ENCODE assay signal across 1 cellular context in the genomic region with DNA sequence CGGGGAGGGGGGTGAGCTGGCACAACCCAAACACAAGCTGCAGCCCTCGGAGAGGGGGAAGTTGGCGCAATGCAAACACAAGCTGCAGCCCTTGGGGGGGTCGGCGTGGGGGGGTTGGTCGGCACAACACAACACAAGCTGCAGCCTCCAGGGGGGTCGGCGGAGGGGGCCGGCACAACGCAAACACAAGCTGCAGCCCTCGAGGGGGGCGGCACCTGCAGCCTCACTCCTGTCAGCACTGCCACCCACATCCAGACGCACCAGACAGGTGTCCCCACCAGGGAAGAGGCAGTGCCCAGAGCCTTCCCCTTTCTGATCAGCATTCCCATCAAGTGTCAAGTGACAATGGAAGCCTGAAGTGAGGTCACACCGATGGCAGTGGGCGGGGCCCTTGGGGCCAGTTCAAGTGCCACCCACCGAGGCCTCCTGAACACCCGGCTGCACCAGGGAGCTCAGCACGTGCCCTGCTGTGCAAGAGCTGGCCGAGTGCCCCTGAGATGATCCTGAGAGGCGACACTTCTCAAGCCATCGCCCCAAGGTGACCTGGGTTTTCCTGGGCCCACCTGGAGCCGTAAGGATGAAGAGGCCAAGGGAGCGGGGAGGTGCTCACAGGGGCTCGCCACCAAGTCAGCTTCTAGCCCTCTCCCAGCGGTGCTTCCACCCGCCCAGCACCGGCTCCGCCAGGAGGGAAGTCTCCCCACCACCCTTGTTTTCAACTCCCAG.
A peak's percentile ranks its signal among the peaks of the same experiment; 100 is the strongest.
TF ChIP-seq lines count a peak whose summit lies in the region.

No MANE protein-coding gene starts in this region.

TF ChIP-seq in HepG2, 621 proteins besides CTCF, POLR2A, EP300 and RAD21 (continued from another document and continues in another):
- TF ChIP-seq, protein P1, sequence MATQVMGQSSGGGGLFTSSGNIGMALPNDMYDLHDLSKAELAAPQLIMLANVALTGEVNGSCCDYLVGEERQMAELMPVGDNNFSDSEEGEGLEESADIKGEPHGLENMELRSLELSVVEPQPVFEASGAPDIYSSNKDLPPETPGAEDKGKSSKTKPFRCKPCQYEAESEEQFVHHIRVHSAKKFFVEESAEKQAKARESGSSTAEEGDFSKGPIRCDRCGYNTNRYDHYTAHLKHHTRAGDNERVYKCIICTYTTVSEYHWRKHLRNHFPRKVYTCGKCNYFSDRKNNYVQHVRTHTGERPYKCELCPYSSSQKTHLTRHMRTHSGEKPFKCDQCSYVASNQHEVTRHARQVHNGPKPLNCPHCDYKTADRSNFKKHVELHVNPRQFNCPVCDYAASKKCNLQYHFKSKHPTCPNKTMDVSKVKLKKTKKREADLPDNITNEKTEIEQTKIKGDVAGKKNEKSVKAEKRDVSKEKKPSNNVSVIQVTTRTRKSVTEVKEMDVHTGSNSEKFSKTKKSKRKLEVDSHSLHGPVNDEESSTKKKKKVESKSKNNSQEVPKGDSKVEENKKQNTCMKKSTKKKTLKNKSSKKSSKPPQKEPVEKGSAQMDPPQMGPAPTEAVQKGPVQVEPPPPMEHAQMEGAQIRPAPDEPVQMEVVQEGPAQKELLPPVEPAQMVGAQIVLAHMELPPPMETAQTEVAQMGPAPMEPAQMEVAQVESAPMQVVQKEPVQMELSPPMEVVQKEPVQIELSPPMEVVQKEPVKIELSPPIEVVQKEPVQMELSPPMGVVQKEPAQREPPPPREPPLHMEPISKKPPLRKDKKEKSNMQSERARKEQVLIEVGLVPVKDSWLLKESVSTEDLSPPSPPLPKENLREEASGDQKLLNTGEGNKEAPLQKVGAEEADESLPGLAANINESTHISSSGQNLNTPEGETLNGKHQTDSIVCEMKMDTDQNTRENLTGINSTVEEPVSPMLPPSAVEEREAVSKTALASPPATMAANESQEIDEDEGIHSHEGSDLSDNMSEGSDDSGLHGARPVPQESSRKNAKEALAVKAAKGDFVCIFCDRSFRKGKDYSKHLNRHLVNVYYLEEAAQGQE (IDR thresholded peaks at IDR 0.05; ENCODE audit: borderline replicate concordance in 1 of 2, low read depth in 1 of 2, low read length in 2 of 2) = no peak
- TF ChIP-seq AFF4 (CRISPR knock-in tag; IDR thresholded peaks at IDR 0.05) (no peak), ZNF484 (CRISPR knock-in tag; IDR thresholded peaks at IDR 0.05; ENCODE audit: borderline replicate concordance, low read depth) (no peak), AGO2 (optimal IDR thresholded peaks at IDR 0.05; ENCODE audit: low read depth, low read length) (peak; percentile 46), ZNF772 (CRISPR knock-in tag; IDR thresholded peaks at IDR 0.05) (no peak), HES4 (CRISPR knock-in tag; IDR thresholded peaks at IDR 0.05; ENCODE audit: borderline replicate concordance) (no peak), ZBTB26 (CRISPR knock-in tag; IDR thresholded peaks at IDR 0.05; ENCODE audit: borderline replicate concordance) (0 out of 2 replicates have a peak, but pooled peaks have one; percentile 52), HOXA3 (CRISPR knock-in tag; IDR thresholded peaks at IDR 0.05) (peak; percentile 63), USF2 (IDR thresholded peaks at IDR 0.05; ENCODE audit: low read depth, low read length) (no peak), USF2 (CRISPR knock-in tag; IDR thresholded peaks at IDR 0.05; ENCODE audit: borderline replicate concordance) (no peak; the same call in 1 of the 2 replicates), ZNF703 (CRISPR knock-in tag; IDR thresholded peaks at IDR 0.05; ENCODE audit: borderline replicate concordance) (no peak; the same call in 1 of the 2 replicates), IRF9 (CRISPR knock-in tag; IDR thresholded peaks at IDR 0.05; ENCODE audit: borderline replicate concordance) (no peak), ZNF563 (CRISPR knock-in tag; IDR thresholded peaks at IDR 0.05) (no peak), ZNF547 (CRISPR knock-in tag; IDR thresholded peaks at IDR 0.05) (no peak), ZBTB33 (CRISPR knock-in tag; IDR thresholded peaks at IDR 0.05) (no peak), BCL3 (CRISPR knock-in tag; IDR thresholded peaks at IDR 0.05) (no peak), BORCS8-MEF2B (CRISPR knock-in tag; IDR thresholded peaks at IDR 0.05) (no peak; the same call in 1 of the 2 replicates), KLF16 (CRISPR knock-in tag; IDR thresholded peaks at IDR 0.05) (no peak), ZNF782 (CRISPR knock-in tag; IDR thresholded peaks at IDR 0.05; ENCODE audit: borderline replicate concordance) (peak; percentile 19; the same call in 1 of the 2 replicates), PHF21A (CRISPR knock-in tag; IDR thresholded peaks at IDR 0.05) (no peak), PRDM4 (CRISPR knock-in tag; IDR thresholded peaks at IDR 0.05; ENCODE audit: borderline replicate concordance) (no peak), ZNF251 (CRISPR knock-in tag; IDR thresholded peaks at IDR 0.05) (no peak)
- TF ChIP-seq, protein P2, sequence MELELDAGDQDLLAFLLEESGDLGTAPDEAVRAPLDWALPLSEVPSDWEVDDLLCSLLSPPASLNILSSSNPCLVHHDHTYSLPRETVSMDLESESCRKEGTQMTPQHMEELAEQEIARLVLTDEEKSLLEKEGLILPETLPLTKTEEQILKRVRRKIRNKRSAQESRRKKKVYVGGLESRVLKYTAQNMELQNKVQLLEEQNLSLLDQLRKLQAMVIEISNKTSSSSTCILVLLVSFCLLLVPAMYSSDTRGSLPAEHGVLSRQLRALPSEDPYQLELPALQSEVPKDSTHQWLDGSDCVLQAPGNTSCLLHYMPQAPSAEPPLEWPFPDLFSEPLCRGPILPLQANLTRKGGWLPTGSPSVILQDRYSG (CRISPR knock-in tag; IDR thresholded peaks at IDR 0.05) = no peak
- TF ChIP-seq, protein P3, sequence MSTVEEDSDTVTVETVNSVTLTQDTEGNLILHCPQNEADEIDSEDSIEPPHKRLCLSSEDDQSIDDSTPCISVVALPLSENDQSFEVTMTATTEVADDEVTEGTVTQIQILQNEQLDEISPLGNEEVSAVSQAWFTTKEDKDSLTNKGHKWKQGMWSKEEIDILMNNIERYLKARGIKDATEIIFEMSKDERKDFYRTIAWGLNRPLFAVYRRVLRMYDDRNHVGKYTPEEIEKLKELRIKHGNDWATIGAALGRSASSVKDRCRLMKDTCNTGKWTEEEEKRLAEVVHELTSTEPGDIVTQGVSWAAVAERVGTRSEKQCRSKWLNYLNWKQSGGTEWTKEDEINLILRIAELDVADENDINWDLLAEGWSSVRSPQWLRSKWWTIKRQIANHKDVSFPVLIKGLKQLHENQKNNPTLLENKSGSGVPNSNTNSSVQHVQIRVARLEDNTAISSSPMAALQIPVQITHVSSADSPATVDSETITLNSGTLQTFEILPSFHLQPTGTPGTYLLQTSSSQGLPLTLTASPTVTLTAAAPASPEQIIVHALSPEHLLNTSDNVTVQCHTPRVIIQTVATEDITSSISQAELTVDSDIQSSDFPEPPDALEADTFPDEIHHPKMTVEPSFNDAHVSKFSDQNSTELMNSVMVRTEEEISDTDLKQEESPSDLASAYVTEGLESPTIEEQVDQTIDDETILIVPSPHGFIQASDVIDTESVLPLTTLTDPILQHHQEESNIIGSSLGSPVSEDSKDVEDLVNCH (CRISPR knock-in tag; IDR thresholded peaks at IDR 0.05) = no peak
- TF ChIP-seq, protein P4, sequence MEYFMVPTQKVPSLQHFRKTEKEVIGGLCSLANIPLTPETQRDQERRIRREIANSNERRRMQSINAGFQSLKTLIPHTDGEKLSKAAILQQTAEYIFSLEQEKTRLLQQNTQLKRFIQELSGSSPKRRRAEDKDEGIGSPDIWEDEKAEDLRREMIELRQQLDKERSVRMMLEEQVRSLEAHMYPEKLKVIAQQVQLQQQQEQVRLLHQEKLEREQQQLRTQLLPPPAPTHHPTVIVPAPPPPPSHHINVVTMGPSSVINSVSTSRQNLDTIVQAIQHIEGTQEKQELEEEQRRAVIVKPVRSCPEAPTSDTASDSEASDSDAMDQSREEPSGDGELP (IDR thresholded peaks at IDR 0.05; ENCODE audit: borderline replicate concordance, low read depth) = no peak
